Comparison of ENCODE assay signal across 1 cellular context in genomic region chr21:43702785-43703067, GRCh38.
A peak's percentile ranks its signal among the peaks of the same experiment; 100 is the strongest.
TF ChIP-seq lines count a peak whose summit lies in the region.

No MANE protein-coding gene starts in this region.

TF ChIP-seq in HepG2, 621 proteins besides CTCF, POLR2A, EP300 and RAD21:
- TF ChIP-seq SRF (IDR thresholded peaks at IDR 0.05; ENCODE audit: low read depth, low read length), result no peak
- TF ChIP-seq MYPOP (CRISPR knock-in tag; IDR thresholded peaks at IDR 0.05), result no peak
- TF ChIP-seq HOMEZ (CRISPR knock-in tag; IDR thresholded peaks at IDR 0.05; ENCODE audit: low read depth), result 0 out of 2 replicates have a peak, but pooled peaks have one; percentile 4
- TF ChIP-seq MEF2D (CRISPR knock-in tag; IDR thresholded peaks at IDR 0.05), result 0 out of 2 replicates have a peak, but pooled peaks have one; percentile 12
- TF ChIP-seq ZNF333 (CRISPR knock-in tag; IDR thresholded peaks at IDR 0.05; ENCODE audit: borderline replicate concordance), result 0 out of 2 replicates have a peak, but pooled peaks have one; percentile 2
- no peak for TF ChIP-seq SNRNP70 (IDR thresholded peaks at IDR 0.05; ENCODE audit: low read depth, low read length)
- 0 out of 2 replicates have a peak, but pooled peaks have one; percentile 11 for TF ChIP-seq ZNF605 (CRISPR knock-in tag; IDR thresholded peaks at IDR 0.05)
